15 cellular contexts compared by ENCODE assay signal in genomic region chr2:240322991-240323390, GRCh38.
A peak's percentile ranks its signal among the peaks of the same experiment; 100 is the strongest.
DNase-seq lines count a peak whose midpoint lies in the region; ATAC-seq, FAIRE-seq and TF ChIP-seq lines count a peak whose summit lies in the region.
"Had no signal": no experiment of that assay in that cellular context is flagged by ENCODE, and none has a peak within 500 bp of the region (broad histone marks: within the 10 kb centered on the region; RNA-seq: fewer than 3 reads in every experiment).

No MANE protein-coding gene starts in this region.

- no peaks in the 10 kb centered on the region for H3K27me3 Mint-ChIP-seq in activated CD8-positive, alpha-beta memory T cell treated with anti-CD3 and anti-CD28 coated beads, Interleukin-2, amount 10 ng/mL, durations not matched to agents 7 days and 5 days

- TF ChIP-seq EP300 in HepG2 (IDR thresholded peaks at IDR 0.05; ENCODE audit: low read depth in 2 of 2, low read length in 2 of 2) (no peak), HepG2 (CRISPR knock-in tag; IDR thresholded peaks at IDR 0.05; ENCODE audit: borderline replicate concordance) (no peak)

- H3K27ac ChIP-seq in HepG2 (ENCODE audit: extremely low read length, insufficient read depth, low read length) (no peak overlapping the region), prostate gland (no peak overlapping the region), Karpas-422 (ENCODE audit: low read length) (no peak overlapping the region)

- H3K27me3 ChIP-seq in HepG2 (ENCODE audit: control insufficient read depth in 1 of 2, insufficient read depth in 2 of 2, low read length in 2 of 2) (peaks cover 41 to 93% of the 10 kb centered on the region in 2 experiments), prostate gland (replicated peaks; ENCODE audit: insufficient read depth) (no peaks in the 10 kb centered on the region), Karpas-422 (ENCODE audit: low read length) (no peaks in the 10 kb centered on the region)

- TF ChIP-seq CTCF in HepG2 (CRISPR knock-in tag; IDR thresholded peaks at IDR 0.05), result no peak
- no peak for TF ChIP-seq CTCF in prostate gland (IDR thresholded peaks at IDR 0.05)

- intact Hi-C loops in HepG2 (cut with micrococcal nuclease; ENCODE audit: unreplicated experiment) (no loop called here), prostate gland (cut with DNase I) (no loop called here)

- H2AFZ ChIP-seq in HepG2 (ENCODE audit: low read length), result no peak overlapping the region
- no peak overlapping the region for H2AFZ ChIP-seq in Karpas-422 (ENCODE audit: low read length)
- H2AFZ ChIP-seq: GM23338 had no signal

- H3K9me2 ChIP-seq in Karpas-422 (replicated peaks; ENCODE audit: insufficient read depth, low read length), result no peaks in the 10 kb centered on the region

- H3K4me1 ChIP-seq in HepG2 (ENCODE audit: insufficient read depth, low read length), result no peaks in the 10 kb centered on the region
- no peaks in the 10 kb centered on the region for H3K4me1 ChIP-seq in prostate gland (replicated peaks)
- H3K4me1 ChIP-seq in Karpas-422 (ENCODE audit: low read length), result no peaks in the 10 kb centered on the region

- ATAC-seq in activated CD8-positive, alpha-beta memory T cell treated with anti-CD3 and anti-CD28 coated beads, Interleukin-2, amount 10 ng/mL, durations not matched to agents 7 days and 5 days, result no peak
- no peak for ATAC-seq in HepG2
- ATAC-seq: GM12878, GM23338 had no signal

- H3K27ac Mint-ChIP-seq in activated CD8-positive, alpha-beta memory T cell treated with anti-CD3 and anti-CD28 coated beads, Interleukin-2, amount 10 ng/mL, durations not matched to agents 7 days and 5 days, result no peak overlapping the region
- H3K27ac Mint-ChIP-seq: B cell; CD4-positive, alpha-beta T cell; GM23338 had no signal

- no peaks in the 10 kb centered on the region for H3K4me1 Mint-ChIP-seq in activated CD8-positive, alpha-beta memory T cell treated with anti-CD3 and anti-CD28 coated beads, Interleukin-2, amount 10 ng/mL, durations not matched to agents 7 days and 5 days
- H3K4me1 Mint-ChIP-seq: B cell had no signal

- no peaks in the 10 kb centered on the region for H3K9me3 Mint-ChIP-seq in activated CD8-positive, alpha-beta memory T cell treated with anti-CD3 and anti-CD28 coated beads, Interleukin-2, amount 10 ng/mL, durations not matched to agents 7 days and 5 days (ENCODE audit: low read depth)
- H3K9me3 Mint-ChIP-seq: CD4-positive, alpha-beta T cell; GM23338; H9 had no signal

- no peaks in the 10 kb centered on the region for H3K36me3 ChIP-seq in HepG2 (replicated peaks in 1 of 2; ENCODE audit: control insufficient read depth in 1 of 2, insufficient read depth in 2 of 2, low read length in 2 of 2)
- no peaks in the 10 kb centered on the region for H3K36me3 ChIP-seq in prostate gland
- H3K36me3 ChIP-seq in Karpas-422 (ENCODE audit: insufficient read depth, low read length), result no peaks in the 10 kb centered on the region

- TF ChIP-seq POLR2A in HepG2 (IDR thresholded peaks at IDR 0.05; ENCODE audit: insufficient read depth in 1 of 2, low read depth in 2 of 2, low read length in 2 of 2) (no peak), prostate gland (IDR thresholded peaks at IDR 0.05) (no peak)

- no peak overlapping the region for H3K9ac ChIP-seq in HepG2 (ENCODE audit: insufficient read depth, low read depth, low read length)
- no peak overlapping the region for H3K9ac ChIP-seq in Karpas-422 (ENCODE audit: low read length)

- no peak for FAIRE-seq in HepG2 (lab: Jason Lieb, UNC)
- FAIRE-seq: GM12878, GM18507 had no signal

- no peak for TF ChIP-seq RAD21 in HepG2 (CRISPR knock-in tag; IDR thresholded peaks at IDR 0.05)

- WGBS in HepG2 (ENCODE audit: low lambda C conversion rate), result 48% methylated on average over 25 of the region's 25 CpGs
- WGBS in prostate gland, result 82% methylated on average over 25 of the region's 25 CpGs

- H3K79me2 ChIP-seq in HepG2 (ENCODE audit: insufficient read depth, low read length) (no peaks in the 10 kb centered on the region), Karpas-422 (ENCODE audit: low read length) (no peaks in the 10 kb centered on the region)

- DNase-seq in activated CD8-positive, alpha-beta memory T cell treated with anti-CD3 and anti-CD28 coated beads, Interleukin-2, amount 10 ng/mL, durations not matched to agents 7 days and 5 days, result peak; percentile 19
- DNase-seq in activated CD8-positive, alpha-beta memory T cell treated with anti-CD3 and anti-CD28 coated beads for 24 hours, result no peak
- peak; percentile 49 for DNase-seq in RPMI8226
- no peak for DNase-seq in HepG2 (ENCODE audit: low spot score)
- DNase-seq in ureter (ENCODE audit: low spot score), result peak; percentile 39
- no peak for DNase-seq in prostate gland (ENCODE audit: low spot score)
- DNase-seq in Karpas-422, result no peak
- DNase-seq: ACHN; CD4-positive, alpha-beta T cell; DMS79; H9 had no signal

- in situ Hi-C loops in HepG2 (cut with HindIII; ENCODE audit: extremely low pct_ligation_motif_present, low pct_unique_long_range_greater_than_20kb), result no loop called here

- H3K36me3 Mint-ChIP-seq in activated CD8-positive, alpha-beta memory T cell treated with anti-CD3 and anti-CD28 coated beads, Interleukin-2, amount 10 ng/mL, durations not matched to agents 7 days and 5 days, result no peaks in the 10 kb centered on the region

- H4K20me1 ChIP-seq in HepG2 (ENCODE audit: insufficient read depth, low read length) (no peaks in the 10 kb centered on the region), Karpas-422 (ENCODE audit: insufficient read depth, low read depth, low read length) (no peaks in the 10 kb centered on the region)

- H3K4me3 Mint-ChIP-seq in activated CD8-positive, alpha-beta memory T cell treated with anti-CD3 and anti-CD28 coated beads, Interleukin-2, amount 10 ng/mL, durations not matched to agents 7 days and 5 days, result no peak overlapping the region
- H3K4me3 Mint-ChIP-seq: B cell; CD4-positive, alpha-beta T cell; GM23338; H9 had no signal

- BruUV-seq in HepG2 (replicated peaks; lab: Mats Ljungman, UMichigan), result no TSS peak

- POLR2A ChIA-PET in HepG2 (lab: Yijun Ruan, JAX), result no interaction called here

- H3K9me3 ChIP-seq in HepG2 (ENCODE audit: low read length) (no peaks in the 10 kb centered on the region), prostate gland (no peaks in the 10 kb centered on the region), Karpas-422 (ENCODE audit: low read length) (no peaks in the 10 kb centered on the region)

- CTCF ChIA-PET in activated CD8-positive, alpha-beta memory T cell treated with anti-CD3 and anti-CD28 coated beads, Interleukin-2, amount 10 ng/mL, durations not matched to agents 7 days and 5 days (lab: Charles Lee), result no interaction called here
- CTCF ChIA-PET in HepG2 (lab: Yijun Ruan, JAX; ENCODE audit: low intra/inter-chr PET ratio, low total read pairs), result no interaction called here

- H3K4me3 ChIP-seq in HepG2 (replicated peaks in 1 of 3; ENCODE audit: insufficient read depth in 1 of 3, low read depth in 2 of 3, low read length in 3 of 3) (no peak overlapping the region), prostate gland (no peak overlapping the region), Karpas-422 (ENCODE audit: low read length) (no peak overlapping the region)
- H3K4me3 ChIP-seq: GM12878, GM23338 had no signal

- H3K4me2 ChIP-seq in HepG2 (ENCODE audit: low read depth, low read length) (no peak overlapping the region), Karpas-422 (ENCODE audit: low read depth, low read length, poor library complexity, severe bottlenecking) (no peak overlapping the region)
- H3K4me2 ChIP-seq: GM23338 had no signal

TF ChIP-seq in HepG2, 621 proteins besides CTCF, POLR2A, EP300 and RAD21:
- TF ChIP-seq RBAK (CRISPR knock-in tag; IDR thresholded peaks at IDR 0.05) (no peak), MED8 (CRISPR knock-in tag; IDR thresholded peaks at IDR 0.05; ENCODE audit: insufficient replicate concordance) (no peak), MNT (IDR thresholded peaks at IDR 0.05) (peak; percentile 24; the same call in 1 of the 2 replicates)
TF ChIP-seq in HepG2: peak in this region for 1.

Comparison
In these comparisons a context has a peak if more than half of its experiments do, and no peak if none do; other contexts are left out.
1. DNase-seq: peak in activated CD8-positive, alpha-beta memory T cell treated with anti-CD3 and anti-CD28 coated beads, Interleukin-2, amount 10 ng/mL, durations not matched to agents 7 days and 5 days (single experiment), RPMI8226 (single experiment) and ureter (single experiment); none in activated CD8-positive, alpha-beta memory T cell treated with anti-CD3 and anti-CD28 coated beads for 24 hours (single experiment), HepG2 (single experiment), prostate gland (single experiment) and Karpas-422 (single experiment).